ENCODE assay signal across 5 cellular contexts in genomic region chr14:105971593-105972500, GRCh38.
TF ChIP-seq lines count a peak whose summit lies in the region.

No MANE protein-coding gene starts in this region.

TF ChIP-seq in SK-N-SH, 30 proteins besides CTCF, POLR2A, EP300 and RAD21 (continued from another document):
- TF ChIP-seq REST (IDR thresholded peaks at IDR 0.05; ENCODE audit: low read depth, low read length) (peak; percentile 54; the same call in 1 of the 2 replicates), POLR2AphosphoS5 (IDR thresholded peaks at IDR 0.05; ENCODE audit: low read depth, low read length) (no peak)

TF ChIP-seq in SK-N-SH treated with all-trans-retinoic acid at 6 μM for 48 hours, 23 proteins besides CTCF, POLR2A, EP300 and RAD21 (continued from another document):
- TF ChIP-seq CREB5 (CRISPR knock-in tag; IDR thresholded peaks at IDR 0.05; ENCODE audit: low read depth) (no peak), BACH2 (CRISPR knock-in tag; IDR thresholded peaks at IDR 0.05; ENCODE audit: borderline replicate concordance) (no peak), RARB (CRISPR knock-in tag; IDR thresholded peaks at IDR 0.05) (no peak)

TF ChIP-seq in HEK293, 187 proteins besides CTCF, POLR2A, EP300 and RAD21:
- TF ChIP-seq REST (tag by site-specific recombination; IDR thresholded peaks at IDR 0.05) (peak; percentile 65; the same call in 1 of the 2 replicates), GLIS1 (tag by site-specific recombination; IDR thresholded peaks at IDR 0.05) (peak; percentile 87), ZNF133 (tag by site-specific recombination; IDR thresholded peaks at IDR 0.05) (no peak)

TF ChIP-seq in Ishikawa, 13 proteins besides CTCF, POLR2A, EP300 and RAD21 (continued from another document):
- TF ChIP-seq REST (IDR thresholded peaks at IDR 0.05; ENCODE audit: low read depth), result peak; percentile 61
- no peak for TF ChIP-seq ZBTB7A (IDR thresholded peaks at IDR 0.05; ENCODE audit: low read depth)
- no peak for TF ChIP-seq TCF12 (IDR thresholded peaks at IDR 0.05; ENCODE audit: low read depth)
- no peak for TF ChIP-seq TAF1 (IDR thresholded peaks at IDR 0.05; ENCODE audit: low read depth)
- no peak for TF ChIP-seq CEBPB (IDR thresholded peaks at IDR 0.05)

TF ChIP-seq in GM23338, 12 proteins besides CTCF, POLR2A, EP300 and RAD21:
- TF ChIP-seq ZNF462 (CRISPR knock-in tag; IDR thresholded peaks at IDR 0.05), result no peak
- TF ChIP-seq STAT1 (IDR thresholded peaks at IDR 0.05; ENCODE audit: unreplicated experiment), result no peak
- TF ChIP-seq CREB1 (CRISPR knock-in tag; IDR thresholded peaks at IDR 0.05; ENCODE audit: low read depth), result no peak
- TF ChIP-seq REST (IDR thresholded peaks at IDR 0.05; ENCODE audit: unreplicated experiment), result no peak
